1 cellular context compared by ENCODE assay signal in genomic region chr3:57557088-57557537, GRCh38.
A peak's percentile ranks its signal among the peaks of the same experiment; 100 is the strongest.
TF ChIP-seq lines count a peak whose summit lies in the region.

No MANE protein-coding gene starts in this region.

TF ChIP-seq in GM12878, 131 proteins besides CTCF, POLR2A, EP300 and RAD21 (continued from another document):
- TF ChIP-seq NKRF (conservative IDR thresholded peaks at IDR 0.05) (0 out of 2 replicates have a peak, but pooled peaks have one; percentile 11), RUNX3 (IDR thresholded peaks at IDR 0.05; ENCODE audit: low read length) (0 out of 2 replicates have a peak, but pooled peaks have one; percentile 11), SMC3 (IDR thresholded peaks at IDR 0.05; ENCODE audit: borderline replicate concordance, low read length) (0 out of 2 replicates have a peak, but pooled peaks have one; percentile 13), POLR2AphosphoS5 (IDR thresholded peaks at IDR 0.05; ENCODE audit: low read length) (peak; percentile 64; the same call in 1 of the 2 replicates), BACH1 (IDR thresholded peaks at IDR 0.05; ENCODE audit: borderline replicate concordance) (no peak), JUNB (IDR thresholded peaks at IDR 0.05) (no peak)
- TF ChIP-seq, protein P1, sequence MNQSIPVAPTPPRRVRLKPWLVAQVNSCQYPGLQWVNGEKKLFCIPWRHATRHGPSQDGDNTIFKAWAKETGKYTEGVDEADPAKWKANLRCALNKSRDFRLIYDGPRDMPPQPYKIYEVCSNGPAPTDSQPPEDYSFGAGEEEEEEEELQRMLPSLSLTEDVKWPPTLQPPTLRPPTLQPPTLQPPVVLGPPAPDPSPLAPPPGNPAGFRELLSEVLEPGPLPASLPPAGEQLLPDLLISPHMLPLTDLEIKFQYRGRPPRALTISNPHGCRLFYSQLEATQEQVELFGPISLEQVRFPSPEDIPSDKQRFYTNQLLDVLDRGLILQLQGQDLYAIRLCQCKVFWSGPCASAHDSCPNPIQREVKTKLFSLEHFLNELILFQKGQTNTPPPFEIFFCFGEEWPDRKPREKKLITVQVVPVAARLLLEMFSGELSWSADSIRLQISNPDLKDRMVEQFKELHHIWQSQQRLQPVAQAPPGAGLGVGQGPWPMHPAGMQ (IDR thresholded peaks at IDR 0.05; ENCODE audit: borderline replicate concordance), result no peak
TF ChIP-seq in GM12878: peak in this region for 6.
